24 cellular contexts compared by ENCODE assay signal in genomic region chr10:16297652-16298051, GRCh38.
"Had no signal": no experiment of that assay in that cellular context is flagged by ENCODE, and none has a peak within 500 bp of the region (broad histone marks: within the 10 kb centered on the region; RNA-seq: fewer than 3 reads in every experiment).

No MANE protein-coding gene starts in this region.

- H3K4me1 ChIP-seq: heart left ventricle, right lobe of liver had no signal

- H3K9me3 ChIP-seq: heart left ventricle, mucosa of descending colon, right lobe of liver, thoracic aorta had no signal

- H3K36me3 ChIP-seq: heart left ventricle, right lobe of liver, thoracic aorta had no signal

- DNase-seq: activated CD4-positive, alpha-beta memory T cell treated with anti-CD3 and anti-CD28 coated beads, Interleukin-2, amount 10 ng/mL, durations not matched to agents 7 days and 5 days; activated CD4-positive, alpha-beta T cell treated with anti-CD3 and anti-CD28 coated beads, Interleukin-2, amount 10 ng/mL, durations not matched to agents 24 days and 14 days; activated CD4-positive, CD25-positive, alpha-beta regulatory T cell treated with anti-CD3 and anti-CD28 coated beads, Interleukin-2, amount 50 U/mL, for 72 hours; activated CD8-positive, alpha-beta memory T cell treated with anti-CD3 and anti-CD28 coated beads, Interleukin-2, amount 50 U/mL, for 48 hours; activated T-cell treated with anti-CD3 and anti-CD28 coated beads, Interleukin-2, amount 50 U/mL, for 24 hours; dermis blood vessel endothelial cell; effector CD4-positive, alpha-beta T cell; foreskin fibroblast; heart left ventricle; hypothalamus; immature natural killer cell; mucosa of descending colon; posterior cingulate gyrus; right lobe of liver; stimulated activated CD4-positive, alpha-beta T cell treated with anti-CD3 and anti-CD28 coated beads, Interleukin-2, amount 100 ng/mL, for 48 hours; stimulated activated naive CD8-positive, alpha-beta T cell treated with anti-CD3 and anti-CD28 coated beads, Interleukin-15, Interleukin-2, amounts not matched to agents 100 U/mL and 50 U/mL, for 24 hours; T-helper 9 cell had no signal

- H3K27me3 ChIP-seq: heart left ventricle, right lobe of liver had no signal

- ATAC-seq: activated T-helper 17 cell treated with anti-CD3 and anti-CD28 coated beads, Interleukin-2, amount 50 U/mL, for 72 hours; heart left ventricle; left lobe of liver; mucosa of descending colon; natural killer cell treated with Interleukin-12 subunit alpha and Interleukin-12 subunit beta and Interleukin-15 and Interleukin-18, amount 100 ng/mL, for 72 hours; right lobe of liver; stimulated activated naive CD8-positive, alpha-beta T cell treated with anti-CD3 and anti-CD28 coated beads, Interleukin-15, Interleukin-2, amounts not matched to agents 100 U/mL and 50 U/mL, for 24 hours had no signal

- H3K4me3 Mint-ChIP-seq: activated CD4-positive, alpha-beta memory T cell treated with anti-CD3 and anti-CD28 coated beads, Interleukin-2, amount 10 ng/mL, durations not matched to agents 7 days and 5 days; activated CD4-positive, alpha-beta T cell treated with anti-CD3 and anti-CD28 coated beads, Interleukin-2, amount 10 ng/mL, durations not matched to agents 24 days and 14 days; activated naive CD4-positive, alpha-beta T cell treated with anti-CD3 and anti-CD28 coated beads, Interleukin-2, amount 50 U/mL, for 24 hours; activated T-cell treated with anti-CD3 and anti-CD28 coated beads, Interleukin-2, amount 50 U/mL, for 24 hours; activated T-helper 17 cell treated with anti-CD3 and anti-CD28 coated beads, Interleukin-2, amount 50 U/mL, for 72 hours; immature natural killer cell; natural killer cell treated with Interleukin-12 subunit alpha and Interleukin-12 subunit beta and Interleukin-15 and Interleukin-18, amount 100 ng/mL, for 72 hours; T-helper 1 cell treated with Interleukin-12 subunit alpha and Interleukin-12 subunit beta and Interleukin-4 antibody, amounts not matched to agents 30 μg/mL and 1 μg/mL, for 36 hours had no signal

- H3K36me3 Mint-ChIP-seq: activated naive CD4-positive, alpha-beta T cell treated with anti-CD3 and anti-CD28 coated beads, Interleukin-2, amount 50 U/mL, for 24 hours; immature natural killer cell; natural killer cell treated with Interleukin-12 subunit alpha and Interleukin-12 subunit beta and Interleukin-15 and Interleukin-18, amount 100 ng/mL, for 72 hours had no signal

- H3K27ac ChIP-seq: heart left ventricle, right lobe of liver, thoracic aorta had no signal

- H3K27me3 Mint-ChIP-seq: activated CD4-positive, alpha-beta T cell treated with anti-CD3 and anti-CD28 coated beads, Interleukin-2, amount 10 ng/mL, durations not matched to agents 24 days and 14 days had no signal

- H3K4me1 Mint-ChIP-seq: activated CD4-positive, alpha-beta memory T cell treated with anti-CD3 and anti-CD28 coated beads, Interleukin-2, amount 10 ng/mL, durations not matched to agents 7 days and 5 days; activated CD4-positive, alpha-beta T cell treated with anti-CD3 and anti-CD28 coated beads, Interleukin-2, amount 10 ng/mL, durations not matched to agents 24 days and 14 days; activated naive CD4-positive, alpha-beta T cell treated with anti-CD3 and anti-CD28 coated beads, Interleukin-2, amount 50 U/mL, for 24 hours; activated T-helper 17 cell treated with anti-CD3 and anti-CD28 coated beads, Interleukin-2, amount 50 U/mL, for 72 hours; immature natural killer cell had no signal

- H3K9me3 Mint-ChIP-seq: activated CD4-positive, alpha-beta memory T cell treated with anti-CD3 and anti-CD28 coated beads, Interleukin-2, amount 10 ng/mL, durations not matched to agents 7 days and 5 days; activated CD4-positive, alpha-beta T cell treated with anti-CD3 and anti-CD28 coated beads, Interleukin-2, amount 10 ng/mL, durations not matched to agents 24 days and 14 days; activated T-cell treated with anti-CD3 and anti-CD28 coated beads, Interleukin-2, amount 50 U/mL, for 24 hours; activated T-helper 17 cell treated with anti-CD3 and anti-CD28 coated beads, Interleukin-2, amount 50 U/mL, for 72 hours; natural killer cell treated with Interleukin-12 subunit alpha and Interleukin-12 subunit beta and Interleukin-15 and Interleukin-18, amount 100 ng/mL, for 72 hours; T-helper 1 cell treated with Interleukin-12 subunit alpha and Interleukin-12 subunit beta and Interleukin-4 antibody, amounts not matched to agents 30 μg/mL and 1 μg/mL, for 36 hours had no signal

- H3K27ac Mint-ChIP-seq: activated CD4-positive, alpha-beta memory T cell treated with anti-CD3 and anti-CD28 coated beads, Interleukin-2, amount 10 ng/mL, durations not matched to agents 7 days and 5 days; activated CD4-positive, alpha-beta T cell treated with anti-CD3 and anti-CD28 coated beads, Interleukin-2, amount 10 ng/mL, durations not matched to agents 24 days and 14 days; activated naive CD4-positive, alpha-beta T cell treated with anti-CD3 and anti-CD28 coated beads, Interleukin-2, amount 50 U/mL, for 24 hours; activated T-cell treated with anti-CD3 and anti-CD28 coated beads, Interleukin-2, amount 50 U/mL, for 24 hours; activated T-helper 17 cell treated with anti-CD3 and anti-CD28 coated beads, Interleukin-2, amount 50 U/mL, for 72 hours; immature natural killer cell; natural killer cell treated with Interleukin-12 subunit alpha and Interleukin-12 subunit beta and Interleukin-15 and Interleukin-18, amount 100 ng/mL, for 72 hours; T-helper 1 cell treated with Interleukin-12 subunit alpha and Interleukin-12 subunit beta and Interleukin-4 antibody, amounts not matched to agents 30 μg/mL and 1 μg/mL, for 36 hours had no signal

- H3K4me3 ChIP-seq: heart left ventricle, lung, mucosa of descending colon, right lobe of liver, thoracic aorta had no signal
